8 cellular contexts compared by ENCODE assay signal in genomic region chrX:153794018-153794896, GRCh38. TPM values are rescaled to one million over a fixed set of nuclear protein-coding genes. Genes with fewer than 3 reads are reported as not detected.
A peak's percentile ranks its signal among the peaks of the same experiment; 100 is the strongest.
DNase-seq lines count a peak whose midpoint lies in the region; ATAC-seq lines count a peak whose summit lies in the region.

Gene IDH3G, minus strand, starts transcription at chrX:153794375. Its CDS starts 49 bp downstream, at chrX:153794326.
Gene SSR4, plus strand, starts transcription at chrX:153794668. Its CDS starts 20 bp downstream, at chrX:153794688.

- peak within 1 kb of the TSS; percentile 79 to 94 (median 90) for H3K4me2 ChIP-seq in BLaER1 treated with 17β-estradiol and CSF1 and Interleukin-3, amounts not matched to agents 10 nM and 100 nM

- peak within 1 kb of the TSS; percentile 88 to 96 (median 92) for H3K27ac ChIP-seq in BLaER1 treated with 17β-estradiol and CSF1 and Interleukin-3, amounts not matched to agents 10 nM and 100 nM

- H4K20me1 ChIP-seq in BLaER1 treated with 17β-estradiol and CSF1 and Interleukin-3, amounts not matched to agents 10 nM and 100 nM: peaks cover 27 to 80% (median 67%) of the 10 kb centered on the region in 11 experiments; a peak in 21 of 22 replicates

- no peaks in the 10 kb centered on the region for H3K27me3 Mint-ChIP-seq in dendritic cell treated with granulocyte-macrophage colony-stimulating factor and Interleukin-4, amounts not matched to agents 40 ng/mL and 50 ng/mL, for 4 days

- peaks cover 11 to 86% (median 55%) of the 10 kb centered on the region in 11 experiments; a peak in 20 of 22 replicates for H3K9me3 ChIP-seq in BLaER1 treated with 17β-estradiol and CSF1 and Interleukin-3, amounts not matched to agents 10 nM and 100 nM (replicated peaks in 1 of 11)

- intact Hi-C loops in dendritic cell treated with granulocyte-macrophage colony-stimulating factor and Interleukin-4, amounts not matched to agents 40 ng/mL and 50 ng/mL, for 4 days (cut with micrococcal nuclease): loop anchor here (1.0 kb wide), 1 partner anchor 131 kb away; no protein-coding TSS in a partner anchor

- peak within 1 kb of the TSS; percentile 68 to 90 (median 80) for H3K4me3 ChIP-seq in BLaER1 treated with 17β-estradiol and CSF1 and Interleukin-3, amounts not matched to agents 10 nM and 100 nM

- H3K27me3 ChIP-seq in BLaER1 treated with 17β-estradiol and CSF1 and Interleukin-3, amounts not matched to agents 10 nM and 100 nM: peaks cover 10 to 61% (median 38%) of the 10 kb centered on the region in 11 experiments; a peak in 18 of 22 replicates

- peaks cover 29 to 49% (median 39%) of the 10 kb centered on the region in 10 experiments for H3K4me1 ChIP-seq in BLaER1 treated with 17β-estradiol and CSF1 and Interleukin-3, amounts not matched to agents 10 nM and 100 nM

- H3K4me3 Mint-ChIP-seq in dendritic cell treated with granulocyte-macrophage colony-stimulating factor and Interleukin-4, amounts not matched to agents 40 ng/mL and 50 ng/mL, for 4 days: peak within 1 kb of the TSS; percentile 93

- peak; percentile 88 for ATAC-seq in GM19351 (IDR thresholded peaks at IDR 0.05; ENCODE audit: unreplicated experiment)
- ATAC-seq in HG03521 (IDR thresholded peaks at IDR 0.05; ENCODE audit: unreplicated experiment): peak; percentile 92
- ATAC-seq in left lobe of liver: peak; percentile 91

- H3K36me3 Mint-ChIP-seq in dendritic cell treated with granulocyte-macrophage colony-stimulating factor and Interleukin-4, amounts not matched to agents 40 ng/mL and 50 ng/mL, for 4 days (ENCODE audit: low read depth): peaks cover 83% of the 10 kb centered on the region

- H3K36me3 ChIP-seq in BLaER1 treated with 17β-estradiol and CSF1 and Interleukin-3, amounts not matched to agents 10 nM and 100 nM: peaks cover 32 to 64% (median 49%) of the 10 kb centered on the region in 11 experiments

- H3K4me1 Mint-ChIP-seq in dendritic cell treated with granulocyte-macrophage colony-stimulating factor and Interleukin-4, amounts not matched to agents 40 ng/mL and 50 ng/mL, for 4 days (ENCODE audit: low read depth): peaks cover 27% of the 10 kb centered on the region

- peak; percentile 95 for DNase-seq in NCI-H748 (lab: John Stamatoyannopoulos, UW; ENCODE audit: unreplicated experiment)
- peak; percentile 77 to 88 for DNase-seq in activated CD4-positive, alpha-beta T cell treated with anti-CD3 and anti-CD28 coated beads, Interleukin-2, amount 50 U/mL, for 24 hours (ENCODE audit: low read depth in 1 of 2, low spot score in 1 of 2)
- peak; percentile 92 for DNase-seq in left lobe of liver (ENCODE audit: low spot score)
- peak; percentile 88 for DNase-seq in stimulated activated CD4-positive, alpha-beta T cell treated with anti-CD3 and anti-CD28 coated beads, Interleukin-2, amount 100 ng/mL, for 4 hours (ENCODE audit: low read depth)

- H3K27ac Mint-ChIP-seq in dendritic cell treated with granulocyte-macrophage colony-stimulating factor and Interleukin-4, amounts not matched to agents 40 ng/mL and 50 ng/mL, for 4 days: peak within 1 kb of the TSS; percentile 89

- H3K9ac ChIP-seq in BLaER1 treated with 17β-estradiol and CSF1 and Interleukin-3, amounts not matched to agents 10 nM and 100 nM: peak within 1 kb of the TSS; percentile 85 to 97 (median 93)

- H3K9me3 Mint-ChIP-seq in dendritic cell treated with granulocyte-macrophage colony-stimulating factor and Interleukin-4, amounts not matched to agents 40 ng/mL and 50 ng/mL, for 4 days: no peaks in the 10 kb centered on the region

RNA-seq across cellular contexts. Expression of gene IDH3G, which starts in this region (rescaled TPM):
- 25.4 TPM for total RNA-seq in left lobe of liver

RNA-seq across cellular contexts. Expression of gene SSR4, which starts in this region (rescaled TPM):
- total RNA-seq in left lobe of liver: 211 TPM

Comparison
In these comparisons a context has a peak if more than half of its experiments do, and no peak if none do; other contexts are left out.
1. Peak in every context shown above with its lines: DNase-seq, ATAC-seq, H3K4me3 ChIP-seq and H3K27ac ChIP-seq.